In the genomic region with DNA sequence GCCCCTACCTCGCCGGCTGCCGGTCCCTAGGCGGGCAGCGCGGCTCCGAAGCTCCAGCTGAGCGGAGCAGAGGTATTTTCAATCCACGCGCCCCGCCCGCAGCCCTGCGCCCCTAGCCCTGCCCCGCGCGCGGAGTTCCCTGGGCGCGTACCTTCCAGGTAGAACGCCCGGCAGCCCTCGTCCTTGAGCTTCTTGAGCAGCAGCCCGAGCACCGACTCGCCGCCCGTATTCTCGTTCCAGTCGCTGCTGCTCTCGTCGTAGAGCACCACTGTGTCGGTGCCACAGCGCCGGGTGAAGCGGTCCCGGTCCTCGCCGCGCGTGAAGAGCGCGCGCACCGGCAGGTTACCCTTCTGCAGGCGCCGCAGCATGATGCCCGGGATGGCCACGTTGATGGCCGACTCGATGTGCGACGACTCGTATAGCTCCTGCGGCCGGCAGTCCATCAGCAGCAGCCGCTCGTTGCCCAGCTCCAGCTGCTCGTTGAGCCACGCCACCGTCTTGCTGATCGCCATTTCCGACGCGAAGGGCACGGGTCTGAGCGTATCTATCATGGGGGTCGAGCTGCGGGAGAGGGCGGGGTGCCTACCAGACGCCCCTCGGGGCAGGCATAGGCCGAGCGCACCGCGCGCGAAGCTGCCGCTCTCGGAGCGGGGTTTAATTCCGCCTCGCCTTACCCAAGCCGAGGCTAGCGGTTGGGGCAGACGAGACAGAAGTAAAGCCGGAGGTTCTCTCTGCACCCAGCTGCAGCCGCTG, we compare ENCODE assay signal across 8 cellular contexts. TPM values are rescaled to one million over a fixed set of nuclear protein-coding genes. Genes with fewer than 3 reads are reported as not detected.
DNase-seq lines count a peak whose midpoint lies in the region; ATAC-seq and TF ChIP-seq lines count a peak whose summit lies in the region.

No MANE protein-coding gene starts in this region.

- no peak for TF ChIP-seq POLR2A in lower leg skin (IDR thresholded peaks at IDR 0.05)

- WGBS in lower leg skin, 2 donors: 0 to 1% methylated on average over 72 to 87 of the region's 87 CpGs

- H3K9me3 ChIP-seq in WERI-Rb-1 (ENCODE audit: severe bottlenecking): no peaks in the 10 kb centered on the region

- H3K36me3 Mint-ChIP-seq in chondrocyte (ENCODE audit: low read depth): no peaks in the 10 kb centered on the region

- H3K36me3 ChIP-seq in WERI-Rb-1: no peaks in the 10 kb centered on the region

- intact Hi-C loops in lower leg skin (cut with DNase I; ENCODE audit: low total_unique reads): loop anchor here (5.0 kb wide), 1 partner anchor 299 kb away; no protein-coding TSS in a partner anchor

- no peak for ATAC-seq in GM21723 (IDR thresholded peaks at IDR 0.05; ENCODE audit: unreplicated experiment)

- H3K9me3 Mint-ChIP-seq in chondrocyte (ENCODE audit: low read depth): no peaks in the 10 kb centered on the region

- H3K27ac Mint-ChIP-seq in chondrocyte (ENCODE audit: unreplicated experiment): peak overlapping the region; percentile 96

- peaks cover 55% of the 10 kb centered on the region for H3K4me1 Mint-ChIP-seq in chondrocyte (ENCODE audit: low read depth)

- peak overlapping the region; percentile 85 for H3K4me3 Mint-ChIP-seq in chondrocyte (ENCODE audit: unreplicated experiment)

- H3K4me3 ChIP-seq in WERI-Rb-1 (ENCODE audit: low read depth, low read length) (peak overlapping the region; percentile 77), lower leg skin (ENCODE audit: low read depth, poor library complexity, severe bottlenecking) (peak overlapping the region; percentile 51)

- peaks cover 7% of the 10 kb centered on the region for H3K27me3 ChIP-seq in WERI-Rb-1 (ENCODE audit: insufficient read depth, low read depth, severe bottlenecking)

- H3K27ac ChIP-seq in WERI-Rb-1: no peak overlapping the region

- peak; percentile 57 for DNase-seq in NCI-H510A treated with DMSO at 0.1 percent for 48 hours (lab: John Stamatoyannopoulos, UW)
- DNase-seq in NCI-H510A (lab: John Stamatoyannopoulos, UW): no peak
- DNase-seq in HK-2 (ENCODE audit: unreplicated experiment): peak; percentile 57
- peak; percentile 50 for DNase-seq in WERI-Rb-1
- DNase-seq in chondrocyte (ENCODE audit: low spot score): peak; percentile 94
- DNase-seq in lower leg skin (ENCODE audit: low spot score in 2 of 2): no peak
- DNase-seq in stimulated activated naive CD4-positive, alpha-beta T cell (lab: John Stamatoyannopoulos, UW): peak in 5 of 6 experiments; percentile 10 to 70 (median 45)

- H3K27me3 Mint-ChIP-seq in chondrocyte (ENCODE audit: low read depth): no peaks in the 10 kb centered on the region

- TF ChIP-seq CTCF in WERI-Rb-1 (IDR thresholded peaks at IDR 0.05; ENCODE audit: low read depth, low read length) (no peak), chondrocyte (IDR thresholded peaks at IDR 0.05) (no peak), lower leg skin (IDR thresholded peaks at IDR 0.05) (no peak)

RNA-seq across cellular contexts. Expression of gene DUSP6, which starts 0.6 kb away (rescaled TPM):
- total RNA-seq in chondrocyte: 5.9 to 9.9 TPM (median 8.3 TPM) in 3 replicates
- 10 to 100 TPM; 29.6 to 57.5 (median 41.9) TPM for total RNA-seq in lower leg skin

Comparison
In these comparisons a context has a peak if more than half of its experiments do, and no peak if none do; other contexts are left out.
1. DNase-seq: peak in NCI-H510A treated with DMSO at 0.1 percent for 48 hours (single experiment), HK-2 (single experiment), WERI-Rb-1 (single experiment), chondrocyte (single experiment) and stimulated activated naive CD4-positive, alpha-beta T cell (5 of 6); none in NCI-H510A (single experiment) and lower leg skin (0 of 2).